ENCODE assay signal across 26 cellular contexts in genomic region chr1:17101261-17101660, GRCh38. TPM values are rescaled to one million over a fixed set of nuclear protein-coding genes. Genes with fewer than 3 reads are reported as not detected.
"Had no signal": no experiment of that assay in that cellular context is flagged by ENCODE, and none has a peak within 500 bp of the region (broad histone marks: within the 10 kb centered on the region; RNA-seq: fewer than 3 reads in every experiment).

No MANE protein-coding gene starts in this region.

- H3K4me3 ChIP-seq: ascending aorta, esophagus squamous epithelium, left ventricle myocardium inferior, pancreas, prostate gland, right atrium auricular region, spleen, testis, transverse colon had no signal

- H3K4me1 ChIP-seq: ascending aorta, pancreas, prostate gland, right atrium auricular region had no signal

- DNase-seq: activated CD4-positive, alpha-beta memory T cell treated with anti-CD3 and anti-CD28 coated beads for 36 hours; activated CD4-positive, alpha-beta T cell treated with anti-CD3 and anti-CD28 coated beads, Interleukin-2, amount 10 ng/mL, durations not matched to agents 24 days and 14 days; activated CD8-positive, alpha-beta memory T cell treated with anti-CD3 and anti-CD28 coated beads, Interleukin-2, amount 50 U/mL, for 4 hours; activated effector memory CD4-positive, alpha-beta T cell treated with anti-CD3 and anti-CD28 coated beads, Interleukin-2, amount 50 U/mL, for 16 hours; activated naive CD4-positive, alpha-beta T cell treated with anti-CD3 and anti-CD28 coated beads, Interleukin-2, amount 10 ng/mL, durations not matched to agents 7 days and 5 days; activated naive CD8-positive, alpha-beta T cell treated with anti-CD3 and anti-CD28 coated beads, Interleukin-2, amount 10 ng/mL, durations not matched to agents 7 days and 5 days; activated T-cell treated with anti-CD3 and anti-CD28 coated beads, Interleukin-2, amount 50 U/mL, for 1 hour; effector CD8-positive, alpha-beta T cell; esophagus squamous epithelium; foreskin melanocyte; left ventricle myocardium inferior; nephron progenitor cell; pancreas; spleen; stimulated activated naive CD4-positive, alpha-beta T cell; testis; transverse colon had no signal

- H3K36me3 ChIP-seq: ascending aorta, esophagus squamous epithelium, left ventricle myocardium inferior, pancreas, prostate gland, right atrium auricular region, transverse colon had no signal

- H3K9me3 ChIP-seq: ascending aorta, esophagus squamous epithelium, left ventricle myocardium inferior, pancreas, prostate gland, right atrium auricular region, spleen, testis, transverse colon had no signal

- H3K27me3 ChIP-seq: ascending aorta, pancreas, right atrium auricular region, testis, transverse colon had no signal

- H3K27ac ChIP-seq: ascending aorta, epithelial cell of prostate, esophagus squamous epithelium, left ventricle myocardium inferior, pancreas, prostate gland, right atrium auricular region, testis, transverse colon, VCaP had no signal

- ATAC-seq: activated CD4-positive, CD25-positive, alpha-beta regulatory T cell treated with anti-CD3 and anti-CD28 coated beads, Interleukin-2, amount 50 U/mL, for 24 hours; pancreas had no signal

RNA-seq across cellular contexts. Expression of gene PADI2, which starts 18.0 kb away (rescaled TPM):
- total RNA-seq: activated CD4-positive, alpha-beta memory T cell treated with anti-CD3 and anti-CD28 coated beads for 36 hours; activated CD8-positive, alpha-beta memory T cell treated with anti-CD3 and anti-CD28 coated beads for 36 hours; activated T-helper 1 cell treated with anti-CD3 and anti-CD28 coated beads, Interleukin-12 subunit alpha, Interleukin-12 subunit beta, Interleukin-2, Interleukin-4 antibody, amounts not matched to agents 30 ng/mL and 10 ng/mL and 1 ng/mL, durations not matched to agents 14 hours and 24 hours and 36 hours; T-helper 1 cell treated with Interleukin-12 subunit alpha and Interleukin-12 subunit beta and Interleukin-4 antibody, amounts not matched to agents 30 ng/mL and 1 ng/mL, for 36 hours had no signal
